Comparison of ENCODE assay signal across 10 cellular contexts in the genomic region with DNA sequence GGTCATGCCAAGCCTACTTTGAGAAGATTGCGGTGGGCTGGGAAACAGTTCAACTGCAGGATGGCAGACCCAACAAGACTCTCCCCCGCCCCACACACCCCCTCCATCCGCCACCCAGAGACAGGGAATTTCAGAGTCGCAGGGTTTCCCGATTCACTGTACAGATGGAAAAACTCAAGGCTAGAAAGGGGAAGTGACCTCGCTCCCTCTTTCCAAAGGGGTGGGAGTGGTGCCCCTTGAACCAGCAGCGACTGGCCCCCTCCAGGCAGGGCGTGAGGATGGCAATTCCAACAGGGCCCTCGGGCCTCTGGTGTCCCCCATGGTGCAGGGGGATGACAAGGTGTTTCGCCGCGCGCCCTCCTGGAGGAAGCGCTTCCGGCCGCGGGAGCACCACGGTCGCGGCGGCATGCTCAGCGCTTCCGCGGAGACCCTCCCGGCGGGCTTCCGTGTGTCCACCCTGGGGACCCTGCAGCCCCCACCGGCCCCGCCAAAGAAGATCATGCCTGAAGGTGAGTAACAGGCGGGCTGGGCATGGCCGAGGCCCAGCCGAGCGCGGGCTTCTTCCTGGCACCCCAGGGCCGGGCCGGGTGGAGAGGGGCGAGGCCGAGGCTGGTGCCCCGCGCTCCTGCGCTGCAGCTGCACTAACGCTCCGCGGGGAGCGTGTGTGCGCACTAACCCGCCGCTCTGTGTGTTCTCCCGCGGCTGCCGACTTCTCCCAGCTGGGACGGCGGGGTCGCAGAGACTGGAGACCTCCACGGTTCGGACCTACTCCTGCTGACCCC. TPM values are rescaled to one million over a fixed set of nuclear protein-coding genes. Genes with fewer than 3 reads are reported as not detected.
DNase-seq lines count a peak whose midpoint lies in the region; ATAC-seq and TF ChIP-seq lines count a peak whose summit lies in the region.
"Had no signal": no experiment of that assay in that cellular context is flagged by ENCODE, and none has a peak within 500 bp of the region (broad histone marks: within the 10 kb centered on the region; RNA-seq: fewer than 3 reads in every experiment).

No MANE protein-coding gene starts in this region.

- no peak overlapping the region for H3K23ac ChIP-seq in H9 (ENCODE audit: insufficient read length, low read depth, low read length)

- peaks cover 2% of the 10 kb centered on the region for H3K27me3 Mint-ChIP-seq in H9 (ENCODE audit: low read depth)
- H3K27me3 Mint-ChIP-seq in activated naive CD8-positive, alpha-beta T cell treated with anti-CD3 and anti-CD28 coated beads for 36 hours = peaks cover 46% of the 10 kb centered on the region

- H3K18ac ChIP-seq in H9 (ENCODE audit: insufficient read length, low read depth, low read length) = no peak overlapping the region

- TF ChIP-seq CTCF in H9 (conservative IDR thresholded peaks at IDR 0.05) = no peak
- no peak for TF ChIP-seq CTCF in gastrocnemius medialis (IDR thresholded peaks at IDR 0.05 in 4 of 5, conservative IDR thresholded peaks at IDR 0.05 in 1 of 5)

- no peak overlapping the region for H3K4ac ChIP-seq in H9 (ENCODE audit: low read depth, low read length)

- no peak overlapping the region for H3K4me3 Mint-ChIP-seq in H9
- no peak overlapping the region for H3K4me3 Mint-ChIP-seq in activated naive CD8-positive, alpha-beta T cell treated with anti-CD3 and anti-CD28 coated beads for 36 hours

- no peak for TF ChIP-seq POLR2A in gastrocnemius medialis (IDR thresholded peaks at IDR 0.05)

- no peak overlapping the region for H2BK5ac ChIP-seq in H9 (ENCODE audit: insufficient read length, low read length)

- intact Hi-C loops in gastrocnemius medialis (cut with DNase I; ENCODE audit: low total_unique reads) = no loop called here

- H2BK20ac ChIP-seq in H9 (ENCODE audit: low read depth, low read length, poor library complexity, severe bottlenecking) = no peak overlapping the region

- no peak overlapping the region for H3K27ac Mint-ChIP-seq in H9
- no peak overlapping the region for H3K27ac Mint-ChIP-seq in activated naive CD8-positive, alpha-beta T cell treated with anti-CD3 and anti-CD28 coated beads for 36 hours

- ATAC-seq in gastrocnemius medialis (no peak), GM21360 (IDR thresholded peaks at IDR 0.05; ENCODE audit: unreplicated experiment) (no peak), GM19467 (IDR thresholded peaks at IDR 0.05; ENCODE audit: unreplicated experiment) (no peak), HG02642 (IDR thresholded peaks at IDR 0.05; ENCODE audit: poor library complexity, unreplicated experiment) (no peak)

- no peak overlapping the region for H4K91ac ChIP-seq in H9 (ENCODE audit: insufficient read length, low read depth, low read length)

- WGBS in H9 (ENCODE audit: extremely low coverage, insufficient read length, low lambda C conversion rate) = no CpG with 5 or more reads among the region's 56 CpGs

- no peak overlapping the region for H3K27ac ChIP-seq in H9 (ENCODE audit: insufficient read length, low read depth, low read length)
- no peak overlapping the region for H3K27ac ChIP-seq in iPS-18a (ENCODE audit: low read length)
- H3K27ac ChIP-seq in gastrocnemius medialis = peak overlapping the region in 1 of 4 donors; percentile 76

- no peak overlapping the region for H2BK12ac ChIP-seq in H9 (ENCODE audit: insufficient read length, low read depth, low read length)

- H3K9ac ChIP-seq in H9 (ENCODE audit: extremely low read depth, insufficient read length, low read length) (no peak overlapping the region), iPS-18a (ENCODE audit: low read length) (no peak overlapping the region)

- H4K5ac ChIP-seq in H9 (ENCODE audit: insufficient read length, low read depth, low read length) = no peak overlapping the region

- no peak overlapping the region for H2AFZ ChIP-seq in H9 (ENCODE audit: low read length)

- H3K27me3 ChIP-seq in H9 (ENCODE audit: insufficient read depth, low read length) (no peaks in the 10 kb centered on the region; the same call in 1 of the 2 replicates), iPS-18a (ENCODE audit: control insufficient read depth, insufficient read depth, low read length) (peaks cover 50% of the 10 kb centered on the region), gastrocnemius medialis (no peaks in the 10 kb centered on the region)

- H3K9me3 ChIP-seq in H9 (ENCODE audit: control insufficient read depth, low read depth, low read length) (no peaks in the 10 kb centered on the region), iPS-18a (ENCODE audit: control insufficient read depth, low read depth, low read length) (no peaks in the 10 kb centered on the region), gastrocnemius medialis (no peaks in the 10 kb centered on the region)

- H2AK5ac ChIP-seq in H9 (ENCODE audit: insufficient read length, low read length) = no peak overlapping the region

- H3K56ac ChIP-seq in H9 (ENCODE audit: insufficient read length, low read depth, low read length) = no peak overlapping the region

- peaks cover 0 to 9% of the 10 kb centered on the region in 2 experiments; a peak in 2 of 4 replicates for H3K4me1 Mint-ChIP-seq in H9
- peaks cover 3% of the 10 kb centered on the region for H3K4me1 Mint-ChIP-seq in activated naive CD8-positive, alpha-beta T cell treated with anti-CD3 and anti-CD28 coated beads for 36 hours

- H3T11ph ChIP-seq in H9 (ENCODE audit: low read length) = no peak overlapping the region

- H3K79me2 ChIP-seq in H9 (ENCODE audit: insufficient read depth, low read length) = no peaks in the 10 kb centered on the region

- H3K23me2 ChIP-seq in H9 (ENCODE audit: insufficient read length, low read depth, low read length, poor library complexity, severe bottlenecking) = peaks cover 8% of the 10 kb centered on the region

- H3K79me1 ChIP-seq in H9 (ENCODE audit: insufficient read depth, low read depth, low read length, poor library complexity, severe bottlenecking) = no peaks in the 10 kb centered on the region

- no peaks in the 10 kb centered on the region for H3K9me3 Mint-ChIP-seq in H9
- H3K9me3 Mint-ChIP-seq in activated naive CD8-positive, alpha-beta T cell treated with anti-CD3 and anti-CD28 coated beads for 36 hours = no peaks in the 10 kb centered on the region

- no peaks in the 10 kb centered on the region for H3K36me3 ChIP-seq in iPS-18a (ENCODE audit: control insufficient read depth, low read depth, low read length)
- H3K36me3 ChIP-seq in gastrocnemius medialis = peaks cover 0 to 4% of the 10 kb centered on the region in 2 donors

- H3K4me1 ChIP-seq in H9 (ENCODE audit: insufficient read depth, low read length) = peaks cover 3% of the 10 kb centered on the region; the same call in 1 of the 2 replicates
- H3K4me1 ChIP-seq in iPS-18a (ENCODE audit: control insufficient read depth, low read depth, low read length) = no peaks in the 10 kb centered on the region
- peaks cover 0 to 7% of the 10 kb centered on the region in 2 donors for H3K4me1 ChIP-seq in gastrocnemius medialis

- H3K36me3 Mint-ChIP-seq in H9 (ENCODE audit: insufficient read depth in 1 of 3, low read depth in 3 of 3) = peaks cover 0 to 5% (median 4%) of the 10 kb centered on the region in 3 experiments; a peak in 2 of 7 replicates
- peaks cover 11% of the 10 kb centered on the region for H3K36me3 Mint-ChIP-seq in activated naive CD8-positive, alpha-beta T cell treated with anti-CD3 and anti-CD28 coated beads for 36 hours

- no peak for DNase-seq in H9
- DNase-seq in activated naive CD8-positive, alpha-beta T cell treated with anti-CD3 and anti-CD28 coated beads for 36 hours = peak; percentile 28
- no peak for DNase-seq in gastrocnemius medialis
- no peak for DNase-seq in kidney tubule cell (ENCODE audit: low spot score)
- DNase-seq: NCI-H510A had no signal

- H3K4me2 ChIP-seq in H9 (ENCODE audit: insufficient read depth, insufficient read length, low read length) = peak overlapping the region; percentile 37

- in situ Hi-C loops in gastrocnemius medialis (cut with MboI; ENCODE audit: low sequenced_read_pairs in 4 of 4) = no loop called here

- no peak overlapping the region for H2BK15ac ChIP-seq in H9 (ENCODE audit: low read depth, low read length)

- H3K4me3 ChIP-seq in iPS-18a (ENCODE audit: low read length) (peak overlapping the region; percentile 47), gastrocnemius medialis (peak overlapping the region; percentile 13 to 35 (median 21))

- no peak overlapping the region for H4K8ac ChIP-seq in H9 (replicated peaks; ENCODE audit: insufficient read length, low read depth, low read length)

- no peak overlapping the region for H3K14ac ChIP-seq in H9 (ENCODE audit: insufficient read depth, low read length)

- no peak overlapping the region for H2BK120ac ChIP-seq in H9 (ENCODE audit: low read depth, low read length, poor library complexity, severe bottlenecking)

- H4K20me1 ChIP-seq in H9 (ENCODE audit: control insufficient read depth, insufficient read depth, insufficient read length) = no peaks in the 10 kb centered on the region

RNA-seq across cellular contexts. Expression of gene MYOG, which starts 10.4 kb away (rescaled TPM):
- not detected in 2 replicates for total RNA-seq in H9 (2021)
- not detected for total RNA-seq in activated naive CD8-positive, alpha-beta T cell treated with anti-CD3 and anti-CD28 coated beads for 36 hours
- 100 to 1,000 TPM in 1 of 4 donors, 10 to 100 TPM in 3; 21.4 to 146 (median 73.1) TPM for total RNA-seq in gastrocnemius medialis
- total RNA-seq: HT1080 had no signal

RNA-seq across cellular contexts. Expression of gene PPFIA4, which starts 49.1 kb away (rescaled TPM):
- 2.8 and 3.9 TPM in 2 replicates for total RNA-seq in H9 (2021)
- 10 to 100 TPM; 20.8 to 21.3 TPM for total RNA-seq in activated naive CD8-positive, alpha-beta T cell treated with anti-CD3 and anti-CD28 coated beads for 36 hours
- 10 to 100 TPM in 3 of 4 donors, 1 to 10 TPM in 1; 8.4 to 45.5 (median 33.1) TPM for total RNA-seq in gastrocnemius medialis

RNA-seq across cellular contexts. Expression of gene ADORA1, which starts 52.1 kb away (rescaled TPM):
- total RNA-seq in H9 (2021) (1.3 and 3.0 TPM in 2 replicates), gastrocnemius medialis (1 to 10 TPM in 2 of 4 donors, under 1 TPM in 2; 0.25 to 5.6 (median 1.7) TPM)
- not detected for total RNA-seq in activated naive CD8-positive, alpha-beta T cell treated with anti-CD3 and anti-CD28 coated beads for 36 hours

Comparison
In these comparisons a context has a peak if more than half of its experiments do, and no peak if none do; other contexts are left out.
1. RNA of gene MYOG, which starts 10.4 kb away (total RNA-seq): 21.4 to 146 TPM in gastrocnemius medialis; not detected in H9 and not detected in activated naive CD8-positive, alpha-beta T cell treated with anti-CD3 and anti-CD28 coated beads for 36 hours; every median in the first group is over 10 times any median in the second.